In the genomic region with DNA sequence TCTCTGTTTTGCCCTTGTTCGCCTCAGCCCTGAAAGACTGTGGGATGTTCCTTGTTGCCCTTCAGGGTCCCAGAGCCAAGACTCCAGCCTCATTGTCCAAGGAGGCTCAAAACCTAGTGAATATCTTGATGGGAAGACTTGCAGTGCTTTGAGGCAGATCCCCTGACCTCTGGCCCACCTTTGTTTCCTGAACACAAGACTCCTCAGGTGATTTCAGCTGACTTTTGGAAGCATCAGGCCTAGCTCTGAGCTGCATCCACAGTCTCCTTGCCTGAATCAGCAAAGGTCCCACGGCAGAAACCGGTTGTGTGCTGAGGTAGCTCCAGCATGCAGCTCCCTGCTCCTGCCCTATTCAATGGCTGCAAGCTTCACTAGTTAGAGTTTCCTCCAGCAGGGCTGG, we compare ENCODE assay signal across 1 cellular context.
TF ChIP-seq lines count a peak whose summit lies in the region.

No MANE protein-coding gene starts in this region.

TF ChIP-seq in HepG2, 621 proteins besides CTCF, POLR2A, EP300 and RAD21 (continued from another document):
- TF ChIP-seq JARID2 (CRISPR knock-in tag; IDR thresholded peaks at IDR 0.05; ENCODE audit: insufficient replicate concordance) = no peak
- no peak for TF ChIP-seq STAT5B (CRISPR knock-in tag; IDR thresholded peaks at IDR 0.05)
- TF ChIP-seq MYC (CRISPR knock-in tag; IDR thresholded peaks at IDR 0.05; ENCODE audit: borderline replicate concordance) = no peak
